12 cellular contexts compared by ENCODE assay signal in the genomic region with DNA sequence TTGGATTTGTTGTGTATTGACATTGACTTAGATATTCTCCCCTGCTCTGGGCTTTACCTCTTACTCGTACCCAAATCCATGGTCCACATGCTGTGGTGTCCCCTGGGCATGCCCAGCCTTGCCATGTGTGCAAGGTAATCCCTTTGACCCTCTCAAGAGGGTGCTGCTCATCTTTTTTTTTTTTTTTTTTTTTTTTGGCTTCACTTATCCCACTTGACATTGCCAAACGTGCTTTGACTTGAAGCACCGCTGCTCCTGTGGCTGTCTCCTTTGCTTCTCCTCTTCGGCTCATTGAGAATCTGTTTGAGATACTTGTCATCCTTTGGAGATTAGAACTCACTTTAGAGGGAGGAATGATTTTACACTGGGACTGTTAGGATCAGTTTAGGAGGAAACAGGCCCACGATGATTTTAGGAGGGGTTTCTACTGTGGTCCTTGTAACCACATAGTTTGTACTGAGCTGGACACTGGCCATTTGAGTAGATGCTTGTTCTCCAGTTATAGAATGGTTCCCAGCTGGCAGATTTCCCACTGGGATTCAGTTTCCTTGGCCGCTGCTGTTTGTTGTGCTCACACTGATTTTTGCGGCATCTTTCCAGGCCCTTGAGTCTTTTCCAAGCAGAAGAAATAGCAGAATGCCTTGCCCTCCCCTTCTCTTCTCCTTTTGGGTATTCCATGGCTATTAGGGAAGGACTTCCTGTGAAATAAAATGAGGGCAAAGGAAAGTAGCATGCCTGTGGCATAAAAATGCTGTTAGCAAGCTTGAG.
DNase-seq lines count a peak whose midpoint lies in the region; ATAC-seq and TF ChIP-seq lines count a peak whose summit lies in the region.
"Had no signal": no experiment of that assay in that cellular context is flagged by ENCODE, and none has a peak within 500 bp of the region (broad histone marks: within the 10 kb centered on the region; RNA-seq: fewer than 3 reads in every experiment).

No MANE protein-coding gene starts in this region.

- peak; percentile 45 for DNase-seq in Karpas-422
- DNase-seq in OCI-LY7 (ENCODE audit: low spot score) = no peak
- no peak for DNase-seq in glutamatergic neuron
- DNase-seq in KBM-7 = no peak
- DNase-seq in HAP-1 (ENCODE audit: low spot score in 2 of 2) = no peak
- DNase-seq: activated CD4-positive, alpha-beta T cell treated with anti-CD3 and anti-CD28 coated beads for 36 hours; activated naive CD8-positive, alpha-beta T cell treated with anti-CD3 and anti-CD28 coated beads for 36 hours; COR-L47; upper lobe of left lung had no signal

- CTCF ChIA-PET in OCI-LY7 (lab: Charles Lee; ENCODE audit: unreplicated experiment) = no interaction called here

- no TSS peak for BruUV-seq in OCI-LY7 (replicated peaks; lab: Mats Ljungman, UMichigan)

- POLR2A ChIA-PET in OCI-LY7 (lab: Charles Lee) = interaction anchor here (0.9 kb wide), 1 partner anchor 27 kb away, joined by 3 read pairs; no protein-coding TSS in a partner anchor

- intact Hi-C loops in OCI-LY7 (cut with micrococcal nuclease; ENCODE audit: unreplicated experiment) = no loop called here

- peak overlapping the region; percentile 24 for H3K27ac Mint-ChIP-seq in glutamatergic neuron (ENCODE audit: unreplicated experiment)
- H3K27ac Mint-ChIP-seq: activated CD4-positive, alpha-beta T cell treated with anti-CD3 and anti-CD28 coated beads for 36 hours; activated naive CD8-positive, alpha-beta T cell treated with anti-CD3 and anti-CD28 coated beads for 36 hours had no signal

- ATAC-seq in GM21528 (IDR thresholded peaks at IDR 0.05; ENCODE audit: low FRiP score, unreplicated experiment) (no peak), HG02759 (IDR thresholded peaks at IDR 0.05; ENCODE audit: unreplicated experiment) (no peak)
- ATAC-seq: activated CD4-positive, alpha-beta T cell treated with anti-CD3 and anti-CD28 coated beads for 36 hours had no signal

- H4K20me1 ChIP-seq in Karpas-422 (ENCODE audit: insufficient read depth, low read depth, low read length) (peaks cover 15% of the 10 kb centered on the region), OCI-LY7 (ENCODE audit: insufficient read depth, low read length) (no peaks in the 10 kb centered on the region)

- H3K9ac ChIP-seq in Karpas-422 (ENCODE audit: low read length) (no peak overlapping the region), rectal smooth muscle tissue (ENCODE audit: low read length) (no peak overlapping the region)

- H3K79me2 ChIP-seq in Karpas-422 (ENCODE audit: low read length) = no peaks in the 10 kb centered on the region
- H3K79me2 ChIP-seq in OCI-LY7 (ENCODE audit: insufficient read depth, low read depth, low read length) = peaks cover 36% of the 10 kb centered on the region; the same call in 1 of the 2 replicates

- H3K9me2 ChIP-seq in Karpas-422 (replicated peaks; ENCODE audit: insufficient read depth, low read length) (no peaks in the 10 kb centered on the region), OCI-LY7 (ENCODE audit: insufficient read depth, low read length) (no peaks in the 10 kb centered on the region)

- H3K4me1 ChIP-seq in Karpas-422 (ENCODE audit: low read length) (peaks cover 24% of the 10 kb centered on the region), OCI-LY7 (ENCODE audit: insufficient read depth, low read length, poor library complexity, severe bottlenecking) (peaks cover 36% of the 10 kb centered on the region), rectal smooth muscle tissue (ENCODE audit: control insufficient read depth, insufficient read depth, low read length) (peaks cover 23% of the 10 kb centered on the region), HAP-1 (peaks cover 22% of the 10 kb centered on the region)

- H3K36me3 Mint-ChIP-seq in glutamatergic neuron (ENCODE audit: unreplicated experiment) = no peaks in the 10 kb centered on the region
- H3K36me3 Mint-ChIP-seq: activated naive CD8-positive, alpha-beta T cell treated with anti-CD3 and anti-CD28 coated beads for 36 hours had no signal

- H3K4me1 Mint-ChIP-seq in glutamatergic neuron (ENCODE audit: low read depth, unreplicated experiment) = peaks cover 52% of the 10 kb centered on the region
- H3K4me1 Mint-ChIP-seq: activated CD4-positive, alpha-beta T cell treated with anti-CD3 and anti-CD28 coated beads for 36 hours; activated naive CD8-positive, alpha-beta T cell treated with anti-CD3 and anti-CD28 coated beads for 36 hours had no signal

- no peaks in the 10 kb centered on the region for H3K27me3 ChIP-seq in Karpas-422 (ENCODE audit: low read length)
- no peaks in the 10 kb centered on the region for H3K27me3 ChIP-seq in rectal smooth muscle tissue (ENCODE audit: control insufficient read depth, insufficient read depth, low read length)
- H3K27me3 ChIP-seq in HAP-1 (ENCODE audit: low read depth) = no peaks in the 10 kb centered on the region
- H3K27me3 ChIP-seq: upper lobe of left lung had no signal

- H3K9me3 ChIP-seq in Karpas-422 (ENCODE audit: low read length) (no peaks in the 10 kb centered on the region), OCI-LY7 (ENCODE audit: low read length) (peaks cover 5% of the 10 kb centered on the region; the same call in 1 of the 2 replicates), HAP-1 (no peaks in the 10 kb centered on the region)
- H3K9me3 ChIP-seq: upper lobe of left lung had no signal

- H3K4me2 ChIP-seq in Karpas-422 (ENCODE audit: low read depth, low read length, poor library complexity, severe bottlenecking) = no peak overlapping the region
- H3K4me2 ChIP-seq in OCI-LY7 (ENCODE audit: low read length) = no peak overlapping the region

- TF ChIP-seq CTCF in OCI-LY7 (conservative IDR thresholded peaks at IDR 0.05; ENCODE audit: low read length) = 0 out of 2 replicates have a peak, but pooled peaks have one; percentile 16
- no peak for TF ChIP-seq CTCF in glutamatergic neuron (IDR thresholded peaks at IDR 0.05; ENCODE audit: partially characterized antibody, unreplicated experiment)

- in situ Hi-C loops in KBM-7 (cut with MboI; ENCODE audit: low pct_unique_long_range_greater_than_20kb, low sequenced_read_pairs) = no loop called here
- in situ Hi-C loops in HAP-1 (cut with MboI; ENCODE audit: low sequenced_read_pairs) = no loop called here

- peaks cover 3% of the 10 kb centered on the region for H3K27me3 Mint-ChIP-seq in glutamatergic neuron (ENCODE audit: unreplicated experiment)
- H3K27me3 Mint-ChIP-seq: activated CD4-positive, alpha-beta T cell treated with anti-CD3 and anti-CD28 coated beads for 36 hours; activated naive CD8-positive, alpha-beta T cell treated with anti-CD3 and anti-CD28 coated beads for 36 hours had no signal

- H3K36me3 ChIP-seq in Karpas-422 (ENCODE audit: insufficient read depth, low read length) = no peaks in the 10 kb centered on the region
- H3K36me3 ChIP-seq in OCI-LY7 (ENCODE audit: insufficient read depth, low read length) = peaks cover 5% of the 10 kb centered on the region
- no peaks in the 10 kb centered on the region for H3K36me3 ChIP-seq in rectal smooth muscle tissue (ENCODE audit: control insufficient read depth, insufficient read depth, low read length)
- H3K36me3 ChIP-seq in HAP-1 (replicated peaks) = no peaks in the 10 kb centered on the region
- H3K36me3 ChIP-seq: upper lobe of left lung had no signal

- H3K9me3 Mint-ChIP-seq in glutamatergic neuron (ENCODE audit: unreplicated experiment) = peaks cover 4% of the 10 kb centered on the region
- H3K9me3 Mint-ChIP-seq: activated naive CD8-positive, alpha-beta T cell treated with anti-CD3 and anti-CD28 coated beads for 36 hours had no signal

- H2AFZ ChIP-seq in Karpas-422 (ENCODE audit: low read length) (no peak overlapping the region), OCI-LY7 (ENCODE audit: low read length) (no peak overlapping the region)

- no peak overlapping the region for H3K4me3 ChIP-seq in Karpas-422 (ENCODE audit: low read length)
- no peak overlapping the region for H3K4me3 ChIP-seq in OCI-LY7 (ENCODE audit: low read depth, low read length, poor library complexity, severe bottlenecking)
- no peak overlapping the region for H3K4me3 ChIP-seq in rectal smooth muscle tissue (ENCODE audit: low read length)
- no peak overlapping the region for H3K4me3 ChIP-seq in HAP-1
- H3K4me3 ChIP-seq: upper lobe of left lung had no signal

- H3K27ac ChIP-seq in Karpas-422 (ENCODE audit: low read length) (no peak overlapping the region), OCI-LY7 (ENCODE audit: low read depth, low read length, poor library complexity, severe bottlenecking) (no peak overlapping the region), rectal smooth muscle tissue (ENCODE audit: low read depth, low read length) (peak overlapping the region; percentile 8)
- H3K27ac ChIP-seq: upper lobe of left lung had no signal

- H3K4me3 Mint-ChIP-seq in glutamatergic neuron (ENCODE audit: unreplicated experiment) = peak overlapping the region; percentile 24
- H3K4me3 Mint-ChIP-seq: activated CD4-positive, alpha-beta T cell treated with anti-CD3 and anti-CD28 coated beads for 36 hours; activated naive CD8-positive, alpha-beta T cell treated with anti-CD3 and anti-CD28 coated beads for 36 hours had no signal
